In genomic region chr16:27314161-27314723, GRCh38 we compare ENCODE assay signal across 8 cellular contexts. TPM values are rescaled to one million over a fixed set of nuclear protein-coding genes. Genes with fewer than 3 reads are reported as not detected.
DNase-seq lines count a peak whose midpoint lies in the region; ATAC-seq and FAIRE-seq lines count a peak whose summit lies in the region.

No MANE protein-coding gene starts in this region.

- H3K36me3 ChIP-seq in effector memory CD4-positive, alpha-beta T cell (ENCODE audit: control insufficient read depth, insufficient read depth, low read length), result no peaks in the 10 kb centered on the region

- no peaks in the 10 kb centered on the region for H3K27me3 ChIP-seq in effector memory CD4-positive, alpha-beta T cell (replicated peaks; ENCODE audit: control insufficient read depth, insufficient read depth, low read length, poor library complexity, severe bottlenecking)

- ATAC-seq in GM19035 (IDR thresholded peaks at IDR 0.05; ENCODE audit: unreplicated experiment) (peak; percentile 37), GM18519 (IDR thresholded peaks at IDR 0.05; ENCODE audit: low FRiP score, unreplicated experiment) (no peak)
- peak; percentile 56 for ATAC-seq in stimulated activated memory B cell treated with anti-CD40 and anti-IgM and Interleukin-4, amounts not matched to agents 10 μg/mL and 1 μg/mL and 100 μg/mL, for 72 hours

- H3K4me1 ChIP-seq in effector memory CD4-positive, alpha-beta T cell (ENCODE audit: control insufficient read depth, insufficient read depth, low read length, poor library complexity, severe bottlenecking), result peaks cover 45% of the 10 kb centered on the region

- peak; percentile 61 for DNase-seq in HTR-8/SVneo (ENCODE audit: insufficient read length, low spot score)
- peak; percentile 59 for DNase-seq in activated CD4-positive, alpha-beta T cell treated with anti-CD3 and anti-CD28 coated beads, Interleukin-2, amount 10 ng/mL, durations not matched to agents 7 days and 5 days
- peak; percentile 33 to 48 (median 41) for DNase-seq in effector memory CD4-positive, alpha-beta T cell
- peak; percentile 90 for DNase-seq in mesenteric fat pad (ENCODE audit: low spot score)
- no peak for DNase-seq in NCI-H524 treated with DMSO at 0.1 percent for 48 hours (lab: John Stamatoyannopoulos, UW)

- CTCF ChIA-PET in activated CD4-positive, alpha-beta T cell treated with anti-CD3 and anti-CD28 coated beads, Interleukin-2, amount 10 ng/mL, durations not matched to agents 7 days and 5 days (lab: Charles Lee), result interaction anchor here (5.1 kb wide), 1 partner anchor 78 kb away, joined by 53 read pairs; no protein-coding TSS in a partner anchor

- H3K4me3 ChIP-seq in effector memory CD4-positive, alpha-beta T cell (ENCODE audit: insufficient read depth, low read depth, low read length, poor library complexity, severe bottlenecking), result peak overlapping the region; percentile 97

- peaks cover 6% of the 10 kb centered on the region for H3K27me3 Mint-ChIP-seq in activated CD4-positive, alpha-beta T cell treated with anti-CD3 and anti-CD28 coated beads, Interleukin-2, amount 10 ng/mL, durations not matched to agents 7 days and 5 days
- no peaks in the 10 kb centered on the region for H3K27me3 Mint-ChIP-seq in stimulated activated memory B cell treated with anti-CD40 and anti-IgM and Interleukin-4, amounts not matched to agents 10 μg/mL and 1 μg/mL and 100 μg/mL, for 72 hours

- peak overlapping the region; percentile 95 for H3K4me3 Mint-ChIP-seq in activated CD4-positive, alpha-beta T cell treated with anti-CD3 and anti-CD28 coated beads, Interleukin-2, amount 10 ng/mL, durations not matched to agents 7 days and 5 days
- peak overlapping the region; percentile 86 for H3K4me3 Mint-ChIP-seq in stimulated activated memory B cell treated with anti-CD40 and anti-IgM and Interleukin-4, amounts not matched to agents 10 μg/mL and 1 μg/mL and 100 μg/mL, for 72 hours

- POLR2A ChIA-PET in activated CD4-positive, alpha-beta T cell treated with anti-CD3 and anti-CD28 coated beads, Interleukin-2, amount 10 ng/mL, durations not matched to agents 7 days and 5 days (lab: Charles Lee), result no interaction called here

- H3K27ac Mint-ChIP-seq in activated CD4-positive, alpha-beta T cell treated with anti-CD3 and anti-CD28 coated beads, Interleukin-2, amount 10 ng/mL, durations not matched to agents 7 days and 5 days, result peak overlapping the region; percentile 92
- H3K27ac Mint-ChIP-seq in stimulated activated memory B cell treated with anti-CD40 and anti-IgM and Interleukin-4, amounts not matched to agents 10 μg/mL and 1 μg/mL and 100 μg/mL, for 72 hours, result peak overlapping the region; percentile 94

- H3K9me3 Mint-ChIP-seq in activated CD4-positive, alpha-beta T cell treated with anti-CD3 and anti-CD28 coated beads, Interleukin-2, amount 10 ng/mL, durations not matched to agents 7 days and 5 days, result no peaks in the 10 kb centered on the region
- H3K9me3 Mint-ChIP-seq in stimulated activated memory B cell treated with anti-CD40 and anti-IgM and Interleukin-4, amounts not matched to agents 10 μg/mL and 1 μg/mL and 100 μg/mL, for 72 hours, result no peaks in the 10 kb centered on the region

- H3K36me3 Mint-ChIP-seq in activated CD4-positive, alpha-beta T cell treated with anti-CD3 and anti-CD28 coated beads, Interleukin-2, amount 10 ng/mL, durations not matched to agents 7 days and 5 days (ENCODE audit: low read depth), result peaks cover 42% of the 10 kb centered on the region
- peaks cover 19% of the 10 kb centered on the region for H3K36me3 Mint-ChIP-seq in stimulated activated memory B cell treated with anti-CD40 and anti-IgM and Interleukin-4, amounts not matched to agents 10 μg/mL and 1 μg/mL and 100 μg/mL, for 72 hours

- H3K9me3 ChIP-seq in effector memory CD4-positive, alpha-beta T cell (ENCODE audit: control insufficient read depth, low read length), result no peaks in the 10 kb centered on the region

- H3K4me1 Mint-ChIP-seq in activated CD4-positive, alpha-beta T cell treated with anti-CD3 and anti-CD28 coated beads, Interleukin-2, amount 10 ng/mL, durations not matched to agents 7 days and 5 days, result peaks cover 44% of the 10 kb centered on the region
- peaks cover 54% of the 10 kb centered on the region for H3K4me1 Mint-ChIP-seq in stimulated activated memory B cell treated with anti-CD40 and anti-IgM and Interleukin-4, amounts not matched to agents 10 μg/mL and 1 μg/mL and 100 μg/mL, for 72 hours

- H3K27ac ChIP-seq in effector memory CD4-positive, alpha-beta T cell (ENCODE audit: insufficient read depth, low read length, poor library complexity, severe bottlenecking), result peak overlapping the region; percentile 98

- FAIRE-seq in HTR-8/SVneo (lab: Jason Lieb, UNC), result no peak

RNA-seq across cellular contexts. Expression of gene IL4R, which starts 0.5 kb away (rescaled TPM):
- total RNA-seq in activated CD4-positive, alpha-beta T cell treated with anti-CD3 and anti-CD28 coated beads, Interleukin-2, amount 10 ng/mL, durations not matched to agents 7 days and 5 days, result 100 to 1,000 TPM; 242 to 262 TPM
- 85.8 TPM for total RNA-seq in mesenteric fat pad

RNA-seq across cellular contexts. Expression of gene NSMCE1, which starts 45.7 kb away (rescaled TPM):
- 100 to 1,000 TPM in 1 of 2 experiments, 10 to 100 TPM in 1; 95.8 to 106 TPM for total RNA-seq in activated CD4-positive, alpha-beta T cell treated with anti-CD3 and anti-CD28 coated beads, Interleukin-2, amount 10 ng/mL, durations not matched to agents 7 days and 5 days
- 39.6 TPM for total RNA-seq in mesenteric fat pad
